ENCODE assay signal across 8 cellular contexts in the genomic region with DNA sequence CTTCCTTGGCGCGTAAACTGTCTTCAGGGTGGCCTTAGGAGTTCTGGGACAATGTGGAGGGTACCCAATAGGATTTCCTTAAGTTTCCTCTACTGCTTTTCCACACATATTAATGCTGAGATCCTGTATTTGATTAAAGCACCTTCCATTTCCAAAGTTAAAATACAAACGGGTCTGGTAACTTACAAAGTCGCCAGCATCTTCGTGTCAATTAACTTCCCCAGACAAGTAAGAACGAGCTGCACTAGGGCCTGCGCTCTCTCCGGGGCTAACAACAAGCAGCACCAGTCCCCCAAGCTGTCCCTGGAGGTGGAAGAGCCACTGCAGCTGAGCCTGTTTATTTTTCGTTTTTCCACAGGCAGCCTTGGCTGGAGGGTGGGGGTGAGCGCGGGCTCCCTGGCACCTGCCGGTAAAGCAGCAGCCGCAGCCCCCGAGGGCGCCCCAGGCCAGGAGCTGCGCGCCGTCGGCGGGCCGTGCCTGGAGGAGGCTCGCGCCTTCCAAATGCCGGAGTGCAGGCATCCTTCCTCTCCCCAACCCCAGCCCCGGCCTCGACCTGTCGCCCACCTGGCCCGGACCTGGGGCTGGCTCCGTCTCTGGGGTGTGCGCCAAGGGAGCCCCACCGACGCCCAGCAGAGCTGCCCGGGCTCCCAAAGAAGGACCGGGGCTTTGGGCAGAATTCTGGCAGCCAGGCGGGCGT.
DNase-seq lines count a peak whose midpoint lies in the region; ATAC-seq and TF ChIP-seq lines count a peak whose summit lies in the region.

No MANE protein-coding gene starts in this region.

- ATAC-seq in activated CD4-positive, alpha-beta T cell treated with anti-CD3 and anti-CD28 coated beads for 36 hours: no peak
- ATAC-seq in HG02798 (IDR thresholded peaks at IDR 0.05; ENCODE audit: poor library complexity, unreplicated experiment): peak; percentile 25
- peak; percentile 23 for ATAC-seq in SK-N-SH treated with all-trans-retinoic acid at 6 μM for 48 hours

- H3K36me3 Mint-ChIP-seq in activated CD4-positive, alpha-beta T cell treated with anti-CD3 and anti-CD28 coated beads for 36 hours (ENCODE audit: low read depth): no peaks in the 10 kb centered on the region
- H3K36me3 Mint-ChIP-seq in immature natural killer cell: no peaks in the 10 kb centered on the region

- H3K27ac ChIP-seq in thyroid gland: peak overlapping the region; percentile 22 to 84 (median 59)

- no peak for TF ChIP-seq POLR2A in thyroid gland (IDR thresholded peaks at IDR 0.05)

- H3K4me1 ChIP-seq in thyroid gland: peaks cover 35% of the 10 kb centered on the region in 2 donors

- peak overlapping the region; percentile 25 for H3K4me3 Mint-ChIP-seq in activated CD4-positive, alpha-beta T cell treated with anti-CD3 and anti-CD28 coated beads for 36 hours
- H3K4me3 Mint-ChIP-seq in immature natural killer cell: peak overlapping the region; percentile 53 to 81 (median 69)

- WGBS in thyroid gland, 2 donors: 25 to 38% methylated on average over 9 to 18 of the region's 36 CpGs

- no peaks in the 10 kb centered on the region for H3K9me3 ChIP-seq in thyroid gland

- no peaks in the 10 kb centered on the region for H3K9me3 Mint-ChIP-seq in activated CD4-positive, alpha-beta T cell treated with anti-CD3 and anti-CD28 coated beads for 36 hours (ENCODE audit: low read depth)
- no peaks in the 10 kb centered on the region for H3K9me3 Mint-ChIP-seq in immature natural killer cell

- H3K27me3 Mint-ChIP-seq in activated CD4-positive, alpha-beta T cell treated with anti-CD3 and anti-CD28 coated beads for 36 hours: peaks cover 58% of the 10 kb centered on the region
- peaks cover 9 to 24% (median 21%) of the 10 kb centered on the region in 3 donors for H3K27me3 Mint-ChIP-seq in immature natural killer cell (ENCODE audit: low read depth in 3 of 3)

- intact Hi-C loops in activated CD4-positive, alpha-beta T cell treated with anti-CD3 and anti-CD28 coated beads for 36 hours (cut with DNase I, micrococcal nuclease): no loop called here
- intact Hi-C loops in thyroid gland (cut with DNase I): no loop called here

- POLR2A ChIA-PET in activated CD4-positive, alpha-beta T cell treated with anti-CD3 and anti-CD28 coated beads for 36 hours (lab: Charles Lee): no interaction called here

- no peaks in the 10 kb centered on the region for H3K27me3 ChIP-seq in thyroid gland

- H3K36me3 ChIP-seq in thyroid gland: no peaks in the 10 kb centered on the region

- H3K4me3 ChIP-seq in thyroid gland (replicated peaks in 1 of 3): peak overlapping the region; percentile 41 to 56 (median 51)

- H3K27ac Mint-ChIP-seq in activated CD4-positive, alpha-beta T cell treated with anti-CD3 and anti-CD28 coated beads for 36 hours: no peak overlapping the region
- no peak overlapping the region for H3K27ac Mint-ChIP-seq in immature natural killer cell

- no peak for TF ChIP-seq CTCF in thyroid gland (IDR thresholded peaks at IDR 0.05)

- DNase-seq in activated CD4-positive, alpha-beta T cell treated with anti-CD3 and anti-CD28 coated beads for 36 hours: peak; percentile 10
- DNase-seq in activated CD4-positive, alpha-beta T cell treated with anti-CD3 and anti-CD28 coated beads, Interleukin-2, amount 50 U/mL, for 48 hours: no peak
- DNase-seq in immature natural killer cell: no peak
- peak; percentile 27 to 46 for DNase-seq in thyroid gland
- no peak for DNase-seq in anterior cingulate cortex (lab: John Stamatoyannopoulos, UW)
- no peak for DNase-seq in NCI-H187 (lab: John Stamatoyannopoulos, UW)

- peaks cover 19% of the 10 kb centered on the region for H3K4me1 Mint-ChIP-seq in activated CD4-positive, alpha-beta T cell treated with anti-CD3 and anti-CD28 coated beads for 36 hours
- peaks cover 15 to 17% of the 10 kb centered on the region in 2 donors for H3K4me1 Mint-ChIP-seq in immature natural killer cell

- CTCF ChIA-PET in activated CD4-positive, alpha-beta T cell treated with anti-CD3 and anti-CD28 coated beads for 36 hours (lab: Charles Lee): no interaction called here

TF ChIP-seq in SK-N-SH treated with all-trans-retinoic acid at 6 μM for 48 hours, 23 proteins besides CTCF, POLR2A, EP300 and RAD21:
- TF ChIP-seq, protein P1, sequence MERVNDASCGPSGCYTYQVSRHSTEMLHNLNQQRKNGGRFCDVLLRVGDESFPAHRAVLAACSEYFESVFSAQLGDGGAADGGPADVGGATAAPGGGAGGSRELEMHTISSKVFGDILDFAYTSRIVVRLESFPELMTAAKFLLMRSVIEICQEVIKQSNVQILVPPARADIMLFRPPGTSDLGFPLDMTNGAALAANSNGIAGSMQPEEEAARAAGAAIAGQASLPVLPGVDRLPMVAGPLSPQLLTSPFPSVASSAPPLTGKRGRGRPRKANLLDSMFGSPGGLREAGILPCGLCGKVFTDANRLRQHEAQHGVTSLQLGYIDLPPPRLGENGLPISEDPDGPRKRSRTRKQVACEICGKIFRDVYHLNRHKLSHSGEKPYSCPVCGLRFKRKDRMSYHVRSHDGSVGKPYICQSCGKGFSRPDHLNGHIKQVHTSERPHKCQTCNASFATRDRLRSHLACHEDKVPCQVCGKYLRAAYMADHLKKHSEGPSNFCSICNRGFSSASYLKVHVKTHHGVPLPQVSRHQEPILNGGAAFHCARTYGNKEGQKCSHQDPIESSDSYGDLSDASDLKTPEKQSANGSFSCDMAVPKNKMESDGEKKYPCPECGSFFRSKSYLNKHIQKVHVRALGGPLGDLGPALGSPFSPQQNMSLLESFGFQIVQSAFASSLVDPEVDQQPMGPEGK (CRISPR knock-in tag; IDR thresholded peaks at IDR 0.05; ENCODE audit: borderline replicate concordance): no peak
- TF ChIP-seq, protein P2, sequence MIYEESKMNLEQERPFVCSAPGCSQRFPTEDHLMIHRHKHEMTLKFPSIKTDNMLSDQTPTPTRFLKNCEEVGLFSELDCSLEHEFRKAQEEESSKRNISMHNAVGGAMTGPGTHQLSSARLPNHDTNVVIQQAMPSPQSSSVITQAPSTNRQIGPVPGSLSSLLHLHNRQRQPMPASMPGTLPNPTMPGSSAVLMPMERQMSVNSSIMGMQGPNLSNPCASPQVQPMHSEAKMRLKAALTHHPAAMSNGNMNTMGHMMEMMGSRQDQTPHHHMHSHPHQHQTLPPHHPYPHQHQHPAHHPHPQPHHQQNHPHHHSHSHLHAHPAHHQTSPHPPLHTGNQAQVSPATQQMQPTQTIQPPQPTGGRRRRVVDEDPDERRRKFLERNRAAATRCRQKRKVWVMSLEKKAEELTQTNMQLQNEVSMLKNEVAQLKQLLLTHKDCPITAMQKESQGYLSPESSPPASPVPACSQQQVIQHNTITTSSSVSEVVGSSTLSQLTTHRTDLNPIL (CRISPR knock-in tag; IDR thresholded peaks at IDR 0.05; ENCODE audit: low read depth): no peak
- TF ChIP-seq RARB (CRISPR knock-in tag; IDR thresholded peaks at IDR 0.05): no peak
- TF ChIP-seq TOX (CRISPR knock-in tag; IDR thresholded peaks at IDR 0.05; ENCODE audit: borderline replicate concordance): no peak
- TF ChIP-seq ZFP3 (CRISPR knock-in tag; IDR thresholded peaks at IDR 0.05): no peak
- no peak for TF ChIP-seq SNAI2 (CRISPR knock-in tag; IDR thresholded peaks at IDR 0.05)
- no peak for TF ChIP-seq ARNTL (CRISPR knock-in tag; IDR thresholded peaks at IDR 0.05; ENCODE audit: borderline replicate concordance, low read depth)
- TF ChIP-seq ZNF8 (CRISPR knock-in tag; IDR thresholded peaks at IDR 0.05): no peak
- no peak for TF ChIP-seq ZC3H10 (CRISPR knock-in tag; IDR thresholded peaks at IDR 0.05)
TF ChIP-seq in SK-N-SH treated with all-trans-retinoic acid at 6 μM for 48 hours: peak in this region for 0.

Comparison
In these comparisons a context has a peak if more than half of its experiments do, and no peak if none do; other contexts are left out.
1. DNase-seq: peak in activated CD4-positive, alpha-beta T cell treated with anti-CD3 and anti-CD28 coated beads for 36 hours (single experiment) and thyroid gland (2 of 2); none in activated CD4-positive, alpha-beta T cell treated with anti-CD3 and anti-CD28 coated beads, Interleukin-2, amount 50 U/mL, for 48 hours (0 of 2), immature natural killer cell (0 of 3), anterior cingulate cortex (0 of 58) and NCI-H187 (0 of 2).